In the genomic region with DNA sequence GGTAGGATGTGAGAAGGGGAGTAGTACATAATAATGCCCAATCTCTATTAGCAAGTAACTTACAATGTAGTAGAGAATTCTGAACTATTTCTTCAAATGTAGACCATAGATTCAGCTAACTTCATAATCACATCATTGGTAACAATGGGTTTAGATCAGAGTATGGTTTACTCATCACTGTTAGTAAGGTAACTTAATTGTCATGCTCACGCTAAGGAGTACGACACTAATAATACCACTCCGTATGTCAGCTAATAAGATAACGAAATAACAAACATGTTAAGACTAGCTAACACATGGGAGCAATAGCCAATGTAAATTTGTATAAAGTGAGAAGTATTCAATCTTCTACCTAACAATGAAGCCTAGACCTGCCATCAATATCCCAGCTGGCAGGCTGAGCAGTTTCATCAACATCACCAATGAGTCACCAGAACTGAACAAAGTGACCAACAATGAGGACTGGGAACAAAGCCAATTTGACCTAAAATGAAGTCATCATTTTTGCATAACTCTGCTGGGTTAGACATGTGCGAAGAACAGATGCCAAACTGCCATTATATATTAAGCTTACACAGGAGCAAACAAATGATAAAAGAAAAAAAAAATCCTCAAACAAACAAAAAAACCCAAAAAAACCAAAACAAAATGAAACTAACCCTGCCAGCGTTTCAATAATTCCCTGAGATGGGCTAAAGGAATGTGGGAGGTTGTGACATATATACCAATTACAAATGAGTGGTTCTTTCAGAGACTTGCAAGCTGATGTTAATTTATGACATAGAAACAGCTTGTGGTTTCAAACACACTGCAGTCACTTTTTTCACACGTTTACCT, we compare ENCODE assay signal across 2 cellular contexts.
TF ChIP-seq lines count a peak whose summit lies in the region.

No MANE protein-coding gene starts in this region.

TF ChIP-seq in GM23338, 12 proteins besides CTCF, POLR2A, EP300 and RAD21 (continued from another document and continues in another):
- TF ChIP-seq ZNF462 (CRISPR knock-in tag; IDR thresholded peaks at IDR 0.05): no peak
- TF ChIP-seq STAT1 (IDR thresholded peaks at IDR 0.05; ENCODE audit: unreplicated experiment): no peak
- TF ChIP-seq JUNB (IDR thresholded peaks at IDR 0.05; ENCODE audit: unreplicated experiment): no peak
- TF ChIP-seq CREB1 (CRISPR knock-in tag; IDR thresholded peaks at IDR 0.05; ENCODE audit: low read depth): no peak
- no peak for TF ChIP-seq EZH2phosphoT487 (IDR thresholded peaks at IDR 0.05; ENCODE audit: unreplicated experiment)
- TF ChIP-seq EZH2 (IDR thresholded peaks at IDR 0.05; ENCODE audit: low read depth, unreplicated experiment): no peak
- TF ChIP-seq ETS1 (IDR thresholded peaks at IDR 0.05): no peak

TF ChIP-seq in SK-N-SH, 30 proteins besides CTCF, POLR2A, EP300 and RAD21 (continued from another document):
- peak; percentile 98 for TF ChIP-seq NFIC (IDR thresholded peaks at IDR 0.05; ENCODE audit: borderline replicate concordance)
- TF ChIP-seq POLR2AphosphoS5 (IDR thresholded peaks at IDR 0.05; ENCODE audit: low read depth, low read length): peak; percentile 54; the same call in 1 of the 2 replicates
- peak; percentile 64; the same call in 1 of the 2 replicates for TF ChIP-seq TEAD4 (IDR thresholded peaks at IDR 0.05; ENCODE audit: borderline replicate concordance, insufficient read depth)
